In genomic region chr14:100342195-100342594, GRCh38 we compare ENCODE assay signal across 14 cellular contexts. TPM values are rescaled to one million over a fixed set of nuclear protein-coding genes. Genes with fewer than 3 reads are reported as not detected.
DNase-seq lines count a peak whose midpoint lies in the region; TF ChIP-seq lines count a peak whose summit lies in the region.
"Had no signal": no experiment of that assay in that cellular context is flagged by ENCODE, and none has a peak within 500 bp of the region (broad histone marks: within the 10 kb centered on the region; RNA-seq: fewer than 3 reads in every experiment).

No MANE protein-coding gene starts in this region.

- H3K27ac ChIP-seq in AG04450 (ENCODE audit: low read depth, low read length) (peak overlapping the region; percentile 95), OCI-LY3 (ENCODE audit: low read length) (peak overlapping the region; percentile 94), dorsolateral prefrontal cortex (peak overlapping the region in 43 of 59 donors; percentile 18 to 86 (median 71)), osteoblast (ENCODE audit: low read depth, low read length) (peak overlapping the region; percentile 80), SK-N-SH (ENCODE audit: low read depth in 2 of 2, low read length in 1 of 2) (peak overlapping the region in 1 of 2 experiments; percentile 75; a peak in 1 of 4 replicates)

- H3K9ac ChIP-seq in OCI-LY3 (ENCODE audit: low read length) = no peak overlapping the region
- no peak overlapping the region for H3K9ac ChIP-seq in SK-N-SH

- no peaks in the 10 kb centered on the region for H4K20me1 ChIP-seq in OCI-LY3 (ENCODE audit: insufficient read depth, low read length)
- no peaks in the 10 kb centered on the region for H4K20me1 ChIP-seq in osteoblast (ENCODE audit: insufficient read depth, low read length)
- no peaks in the 10 kb centered on the region for H4K20me1 ChIP-seq in SK-N-SH (ENCODE audit: insufficient read depth)

- H3K36me3 ChIP-seq in OCI-LY3 (replicated peaks; ENCODE audit: low read depth, low read length) = peaks cover 25% of the 10 kb centered on the region
- H3K36me3 ChIP-seq in osteoblast (ENCODE audit: insufficient read depth, low read length) = peaks cover 51% of the 10 kb centered on the region
- peaks cover 25 to 26% of the 10 kb centered on the region in 2 experiments for H3K36me3 ChIP-seq in SK-N-SH (replicated peaks in 1 of 2; ENCODE audit: control insufficient read depth in 1 of 2, insufficient read depth in 2 of 2, low read length in 1 of 2)

- intact Hi-C loops in dorsolateral prefrontal cortex (cut with DNase I) = no loop called here
- intact Hi-C loops in activated T-helper 2 cell treated with anti-CD3 and anti-CD28 coated beads, Interferon-gamma antibody, Interleukin-2, Interleukin-4, amounts not matched to agents 10 μg/mL and 5 μg/mL and 100 μg/mL, durations not matched to agents 14 hours and 24 hours and 36 hours (cut with micrococcal nuclease) = no loop called here

- H3F3A ChIP-seq in SK-N-SH (replicated peaks; ENCODE audit: insufficient read depth) = peaks cover 3% of the 10 kb centered on the region

- H3K4me3 ChIP-seq in AG04450 (ENCODE audit: low read depth, low read length) = no peak overlapping the region
- H3K4me3 ChIP-seq in OCI-LY3 (ENCODE audit: low read length) = no peak overlapping the region
- no peak overlapping the region for H3K4me3 ChIP-seq in dorsolateral prefrontal cortex
- no peak overlapping the region for H3K4me3 ChIP-seq in osteoblast (ENCODE audit: insufficient read depth, low read length)
- H3K4me3 ChIP-seq in SK-N-SH (ENCODE audit: low read depth in 2 of 2, low read length in 1 of 2) = no peak overlapping the region

- H3K27me3 ChIP-seq in AG04450 (ENCODE audit: control insufficient read depth, insufficient read depth, low read length) (no peaks in the 10 kb centered on the region), OCI-LY3 (ENCODE audit: low read depth, low read length) (no peaks in the 10 kb centered on the region), dorsolateral prefrontal cortex (no peaks in the 10 kb centered on the region), osteoblast (ENCODE audit: insufficient read depth, low read length) (no peaks in the 10 kb centered on the region), SK-N-SH (ENCODE audit: insufficient read depth) (no peaks in the 10 kb centered on the region)

- no peak for TF ChIP-seq EP300 in SK-N-SH (IDR thresholded peaks at IDR 0.05; ENCODE audit: borderline replicate concordance in 1 of 2, low read depth in 1 of 2, low read length in 1 of 2)

- H3K79me2 ChIP-seq in OCI-LY3 (ENCODE audit: low read length) (no peaks in the 10 kb centered on the region), osteoblast (ENCODE audit: insufficient read depth, low read length) (no peaks in the 10 kb centered on the region), SK-N-SH (ENCODE audit: insufficient read depth) (no peaks in the 10 kb centered on the region)

- H3K9me3 ChIP-seq in AG04450 (ENCODE audit: control insufficient read depth, insufficient read depth, low read length) (no peaks in the 10 kb centered on the region; the same call in 1 of the 2 replicates), OCI-LY3 (ENCODE audit: insufficient read depth, low read length) (no peaks in the 10 kb centered on the region), osteoblast (ENCODE audit: low read depth, low read length) (no peaks in the 10 kb centered on the region), SK-N-SH (no peaks in the 10 kb centered on the region)

- no peak overlapping the region for H2AFZ ChIP-seq in OCI-LY3 (ENCODE audit: low read depth, low read length)
- H2AFZ ChIP-seq in osteoblast (ENCODE audit: low read length) = no peak overlapping the region
- H2AFZ ChIP-seq in SK-N-SH (ENCODE audit: low read depth) = no peak overlapping the region

- TF ChIP-seq CTCF in AG04450 (IDR thresholded peaks at IDR 0.05; ENCODE audit: low read depth, low read length) (no peak), OCI-LY3 (IDR thresholded peaks at IDR 0.05; ENCODE audit: low read depth, low read length) (no peak), dorsolateral prefrontal cortex (IDR thresholded peaks at IDR 0.05 in 54 of 56, conservative IDR thresholded peaks at IDR 0.05 in 2 of 56; ENCODE audit: low read depth in 1 of 56, partially characterized antibody in 56 of 56) (no peak), osteoblast (IDR thresholded peaks at IDR 0.05; ENCODE audit: extremely low read depth, low read depth, low read length) (no peak), SK-N-SH (IDR thresholded peaks at IDR 0.05) (no peak)

- TF ChIP-seq RAD21 in SK-N-SH (IDR thresholded peaks at IDR 0.05; ENCODE audit: low read length) = no peak

- no peak overlapping the region for H3K4me3 Mint-ChIP-seq in activated T-helper 2 cell treated with anti-CD3 and anti-CD28 coated beads, Interferon-gamma antibody, Interleukin-2, Interleukin-4, amounts not matched to agents 10 μg/mL and 5 μg/mL and 100 μg/mL, durations not matched to agents 14 hours and 24 hours and 36 hours (ENCODE audit: low read depth)
- H3K4me3 Mint-ChIP-seq: H9 had no signal

- 92% methylated on average over 5 of the region's 11 CpGs for WGBS in SK-N-SH (ENCODE audit: low lambda C conversion rate)

- H3K4me1 Mint-ChIP-seq in activated T-helper 2 cell treated with anti-CD3 and anti-CD28 coated beads, Interferon-gamma antibody, Interleukin-2, Interleukin-4, amounts not matched to agents 10 μg/mL and 5 μg/mL and 100 μg/mL, durations not matched to agents 14 hours and 24 hours and 36 hours (ENCODE audit: low read depth) = peaks cover 25% of the 10 kb centered on the region
- H3K4me1 Mint-ChIP-seq: H9 had no signal

- peak overlapping the region; percentile 84; the same call in 1 of the 2 replicates for H3K4me2 ChIP-seq in OCI-LY3 (ENCODE audit: low read length)
- H3K4me2 ChIP-seq in osteoblast (ENCODE audit: insufficient read depth, low read length) = no peak overlapping the region
- no peak overlapping the region for H3K4me2 ChIP-seq in SK-N-SH

- H3K9me2 ChIP-seq in SK-N-SH = no peaks in the 10 kb centered on the region

- DNase-seq in AG04450 (ENCODE audit: low read depth, low spot score) (no peak), dorsolateral prefrontal cortex (peak in 4 of 10 donors; percentile 6 to 12 (median 9)), osteoblast (ENCODE audit: insufficient read length, low spot score, missing footprints) (no peak), GF-D8 (lab: John Stamatoyannopoulos, UW) (no peak), SK-N-SH (no peak), nucleus accumbens (lab: John Stamatoyannopoulos, UW) (no peak)
- no peak for DNase-seq in activated T-helper 2 cell treated with anti-CD3 and anti-CD28 coated beads, Interferon-gamma antibody, Interleukin-2, Interleukin-4, amounts not matched to agents 10 μg/mL and 5 μg/mL and 100 μg/mL, durations not matched to agents 14 hours and 24 hours and 36 hours (ENCODE audit: low spot score)
- DNase-seq: CD4-positive, CD25-positive, alpha-beta regulatory T cell; H9 had no signal

- POLR2A ChIA-PET in AG04450 (lab: Yijun Ruan, JAX) (no interaction called here), SK-N-SH (lab: Yijun Ruan, JAX) (no interaction called here)

- peaks cover 72% of the 10 kb centered on the region for H3K36me3 Mint-ChIP-seq in activated T-helper 2 cell treated with anti-CD3 and anti-CD28 coated beads, Interferon-gamma antibody, Interleukin-2, Interleukin-4, amounts not matched to agents 10 μg/mL and 5 μg/mL and 100 μg/mL, durations not matched to agents 14 hours and 24 hours and 36 hours (ENCODE audit: low read depth)

- H3K27ac Mint-ChIP-seq in activated T-helper 2 cell treated with anti-CD3 and anti-CD28 coated beads, Interferon-gamma antibody, Interleukin-2, Interleukin-4, amounts not matched to agents 10 μg/mL and 5 μg/mL and 100 μg/mL, durations not matched to agents 14 hours and 24 hours and 36 hours = no peak overlapping the region

- H3K4me1 ChIP-seq in OCI-LY3 (ENCODE audit: low read length) = peaks cover 22% of the 10 kb centered on the region
- peaks cover 10% of the 10 kb centered on the region for H3K4me1 ChIP-seq in osteoblast (ENCODE audit: insufficient read depth, low read length)
- peaks cover 0 to 5% of the 10 kb centered on the region in 2 experiments; a peak in 2 of 4 replicates for H3K4me1 ChIP-seq in SK-N-SH (ENCODE audit: control insufficient read depth in 1 of 2, insufficient read depth in 2 of 2, low read depth in 1 of 2, low read length in 1 of 2)

- CTCF ChIA-PET in AG04450 (lab: Charles Lee) = no interaction called here
- CTCF ChIA-PET in SK-N-SH (lab: Yijun Ruan, JAX) = no interaction called here

- no peaks in the 10 kb centered on the region for H3K27me3 Mint-ChIP-seq in activated T-helper 2 cell treated with anti-CD3 and anti-CD28 coated beads, Interferon-gamma antibody, Interleukin-2, Interleukin-4, amounts not matched to agents 10 μg/mL and 5 μg/mL and 100 μg/mL, durations not matched to agents 14 hours and 24 hours and 36 hours (ENCODE audit: low read depth)
- H3K27me3 Mint-ChIP-seq: CD4-positive, CD25-positive, alpha-beta regulatory T cell had no signal

- H3K9me3 Mint-ChIP-seq in activated T-helper 2 cell treated with anti-CD3 and anti-CD28 coated beads, Interferon-gamma antibody, Interleukin-2, Interleukin-4, amounts not matched to agents 10 μg/mL and 5 μg/mL and 100 μg/mL, durations not matched to agents 14 hours and 24 hours and 36 hours = no peaks in the 10 kb centered on the region
- H3K9me3 Mint-ChIP-seq: CD4-positive, CD25-positive, alpha-beta regulatory T cell; H9 had no signal

RNA-seq across cellular contexts. Expression of gene SLC25A47, which starts 19.1 kb away (rescaled TPM):
- polyA plus RNA-seq in AG04450 (2011; rRNA removed) (not detected in 2 replicates), SK-N-SH (2012; rRNA removed) (not detected in 2 replicates)
- polyA minus RNA-seq in AG04450 (2011; rRNA and poly(A)+ RNA removed) = not detected in 2 replicates
- total RNA-seq in dorsolateral prefrontal cortex (under 1 TPM in 5 of 120 experiments, not detected in 115; 0.28 to 0.36 (median 0.32) TPM), osteoblast (not detected in 2 replicates)
- polyA plus RNA-seq in SK-N-SH (2012; cell fraction: cytosol; rRNA removed) = not detected in 2 replicates
- polyA plus RNA-seq in SK-N-SH (2012; cell fraction: nucleus; rRNA removed) = 0.06 TPM in 1 of 2 replicates, not detected in the other
- total RNA-seq in activated T-helper 2 cell treated with anti-CD3 and anti-CD28 coated beads, Interferon-gamma antibody, Interleukin-2, Interleukin-4, amounts not matched to agents 10 μg/mL and 5 μg/mL and 100 μg/mL, durations not matched to agents 14 hours and 24 hours and 36 hours = not detected in 2 replicates
- total RNA-seq: CD4-positive, CD25-positive, alpha-beta regulatory T cell; epithelial cell of proximal tubule; LHCN-M2; temporal lobe had no signal
- polyA plus RNA-seq: CD4-positive, CD25-positive, alpha-beta regulatory T cell; neural cell had no signal

RNA-seq across cellular contexts. Expression of gene WDR25, which starts 34.1 kb away (rescaled TPM):
- polyA plus RNA-seq in AG04450 (2011; rRNA removed) (16.0 and 16.8 TPM in 2 replicates), SK-N-SH (2012; rRNA removed) (26.8 and 33.3 TPM in 2 replicates)
- 10.6 and 17.5 TPM in 2 replicates for polyA minus RNA-seq in AG04450 (2011; rRNA and poly(A)+ RNA removed)
- total RNA-seq in dorsolateral prefrontal cortex (10 to 100 TPM in 107 of 120 experiments, 1 to 10 TPM in 13; 7.7 to 18.9 (median 12.5) TPM), osteoblast (18.0 and 22.1 TPM in 2 replicates)
- polyA plus RNA-seq in SK-N-SH (2012; cell fraction: cytosol; rRNA removed) = 21.4 and 23.2 TPM in 2 replicates
- 19.3 and 21.2 TPM in 2 replicates for polyA plus RNA-seq in SK-N-SH (2012; cell fraction: nucleus; rRNA removed)
- 6.9 and 7.3 TPM in 2 replicates for total RNA-seq in activated T-helper 2 cell treated with anti-CD3 and anti-CD28 coated beads, Interferon-gamma antibody, Interleukin-2, Interleukin-4, amounts not matched to agents 10 μg/mL and 5 μg/mL and 100 μg/mL, durations not matched to agents 14 hours and 24 hours and 36 hours

RNA-seq across cellular contexts. Expression of gene SLC25A29, which starts 36.0 kb away (rescaled TPM):
- 21.3 and 26.1 TPM in 2 replicates for polyA plus RNA-seq in AG04450 (2011; rRNA removed)
- 14.6 and 16.1 TPM in 2 replicates for polyA minus RNA-seq in AG04450 (2011; rRNA and poly(A)+ RNA removed)
- 100 to 1,000 TPM in 65 of 120 experiments, 10 to 100 TPM in 55; 58.8 to 204 (median 102) TPM for total RNA-seq in dorsolateral prefrontal cortex
- 11.8 and 19.9 TPM in 2 replicates for total RNA-seq in osteoblast
- 66.9 and 84.6 TPM in 2 replicates for polyA plus RNA-seq in SK-N-SH (2012; rRNA removed)
- 13.9 and 26.7 TPM in 2 replicates for polyA plus RNA-seq in SK-N-SH (2012; cell fraction: cytosol; rRNA removed)
- polyA plus RNA-seq in SK-N-SH (2012; cell fraction: nucleus; rRNA removed) = 442 and 628 TPM in 2 replicates
- total RNA-seq in activated T-helper 2 cell treated with anti-CD3 and anti-CD28 coated beads, Interferon-gamma antibody, Interleukin-2, Interleukin-4, amounts not matched to agents 10 μg/mL and 5 μg/mL and 100 μg/mL, durations not matched to agents 14 hours and 24 hours and 36 hours = 37.0 and 38.8 TPM in 2 replicates
